1 cellular context compared by ENCODE assay signal in genomic region chr11:35146711-35147110, GRCh38.
TF ChIP-seq lines count a peak whose summit lies in the region.

No MANE protein-coding gene starts in this region.

TF ChIP-seq in SK-N-SH, 30 proteins besides CTCF, POLR2A, EP300 and RAD21 (continued from another document):
- no peak for TF ChIP-seq POLR2AphosphoS5 (IDR thresholded peaks at IDR 0.05; ENCODE audit: low read depth, low read length)
